Comparison of ENCODE assay signal across 23 cellular contexts in the genomic region with DNA sequence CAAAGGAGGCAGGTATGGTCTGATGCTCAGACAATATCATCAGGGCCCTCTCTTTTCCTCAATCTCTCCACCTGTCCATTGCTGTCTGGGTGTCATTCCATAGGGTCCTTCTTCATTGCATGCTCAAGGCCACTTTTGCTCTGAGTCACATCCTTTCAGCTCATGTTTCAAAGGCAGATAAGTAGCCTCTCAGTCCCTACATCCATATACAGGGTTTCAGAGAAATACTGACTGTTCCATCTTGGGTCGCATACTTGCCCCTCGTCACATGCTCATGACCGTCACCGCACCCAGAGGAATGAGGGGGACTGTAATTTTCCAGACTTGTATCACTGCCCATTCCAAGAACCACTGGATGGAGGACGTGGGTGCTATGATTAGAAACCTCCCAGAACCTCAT.
"Had no signal": no experiment of that assay in that cellular context is flagged by ENCODE, and none has a peak within 500 bp of the region (broad histone marks: within the 10 kb centered on the region; RNA-seq: fewer than 3 reads in every experiment).

No MANE protein-coding gene starts in this region.

- H3K36me3 ChIP-seq: adrenal gland, ascending aorta, breast epithelium, left lung, neural progenitor cell, sigmoid colon, thoracic aorta, vagina, WERI-Rb-1 had no signal

- H3K9me3 ChIP-seq: adrenal gland, ascending aorta, breast epithelium, left lung, sigmoid colon, thoracic aorta, vagina had no signal

- H3K4me1 ChIP-seq: adrenal gland, ascending aorta, breast epithelium, foreskin keratinocyte, neural progenitor cell, sigmoid colon, vagina had no signal

- DNase-seq: activated CD4-positive, alpha-beta T cell treated with anti-CD3 and anti-CD28 coated beads for 1 hour; activated T-cell treated with anti-CD3 and anti-CD28 coated beads, Interleukin-2, amount 50 U/mL, for 24 hours; adrenal gland; effector memory CD4-positive, alpha-beta T cell; foreskin keratinocyte; immature natural killer cell; kidney glomerular epithelial cell; left lung; naive thymus-derived CD8-positive, alpha-beta T cell; posterior cingulate gyrus; sigmoid colon; stimulated activated CD4-positive, alpha-beta T cell treated with anti-CD3 and anti-CD28 coated beads, Interleukin-4, amount 100 ng/mL, for 1 hour; stimulated activated naive CD4-positive, alpha-beta T cell; WERI-Rb-1 had no signal

- H3K27ac ChIP-seq: adrenal gland, ascending aorta, breast epithelium, foreskin keratinocyte, hepatocyte, left lung, neural progenitor cell, sigmoid colon, thoracic aorta, vagina, WERI-Rb-1 had no signal

- H3K79me2 ChIP-seq: hepatocyte had no signal

- FAIRE-seq: colon, TTC549 had no signal

- H3K27me3 ChIP-seq: adrenal gland, ascending aorta, breast epithelium, hepatocyte, left lung, neural progenitor cell, sigmoid colon, vagina had no signal

- H3K4me3 ChIP-seq: adrenal gland, ascending aorta, breast epithelium, hepatocyte, left lung, lung, neural progenitor cell, sigmoid colon, thoracic aorta, vagina had no signal

- H2AFZ ChIP-seq: hepatocyte, neural progenitor cell had no signal

- H3K9ac ChIP-seq: neural progenitor cell had no signal

- H3K4me2 ChIP-seq: hepatocyte, neural progenitor cell had no signal
